In the genomic region with DNA sequence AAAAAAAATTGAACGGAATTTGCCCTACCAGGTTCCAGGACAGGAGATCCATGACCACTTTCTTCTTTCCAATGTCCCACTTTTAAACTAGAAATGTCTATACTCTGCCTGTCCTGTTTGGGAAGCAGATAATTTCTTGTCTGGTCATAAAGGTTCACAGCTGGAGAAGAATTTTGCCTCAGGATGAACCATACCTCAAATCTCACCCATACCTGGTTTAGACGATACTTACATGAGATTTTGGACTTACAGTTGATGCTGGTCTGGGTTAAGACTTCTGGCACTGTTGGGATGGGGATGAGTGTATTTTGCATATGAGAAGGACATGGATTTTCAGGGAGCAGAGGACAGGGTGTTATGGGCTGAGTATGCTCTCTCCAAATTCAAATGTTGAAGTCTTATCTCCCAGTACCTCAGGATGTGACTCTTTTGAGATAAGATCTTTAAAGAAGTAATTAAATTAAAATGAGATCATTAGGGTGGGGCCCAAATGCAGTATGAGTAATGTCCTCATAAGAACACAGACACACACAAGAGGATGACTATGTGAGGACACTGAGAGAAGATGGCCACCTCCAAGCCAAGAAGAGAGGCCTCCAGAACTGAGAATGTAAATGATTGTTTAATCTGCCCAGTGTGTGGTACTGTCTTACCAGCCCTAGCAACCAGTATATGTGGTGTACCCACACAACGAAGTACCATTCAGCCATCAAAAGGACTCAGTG, we compare ENCODE assay signal across 14 cellular contexts. TPM values are rescaled to one million over a fixed set of nuclear protein-coding genes. Genes with fewer than 3 reads are reported as not detected.
DNase-seq lines count a peak whose midpoint lies in the region; ATAC-seq, FAIRE-seq and TF ChIP-seq lines count a peak whose summit lies in the region.
"Not testable (repeated sequence)": the region's sequence is repeated elsewhere in the genome, so short reads cannot be mapped to it uniquely, and the experiment has no call there.
"Had no signal": no experiment of that assay in that cellular context is flagged by ENCODE, and none has a peak within 500 bp of the region (broad histone marks: within the 10 kb centered on the region; RNA-seq: fewer than 3 reads in every experiment).

No MANE protein-coding gene starts in this region.

- not testable (repeated sequence) for H3K4me1 Mint-ChIP-seq in T-helper 17 cell; stimulated activated effector memory CD8-positive, alpha-beta T cell treated with anti-CD3 and anti-CD28 coated beads, Interleukin-12 subunit alpha, Interleukin-12 subunit beta, amount 100 ng/mL, for 72 hours

- H3K27me3 Mint-ChIP-seq in T-helper 17 cell: not testable (repeated sequence)

- FAIRE-seq in A549 (lab: Jason Lieb, UNC): peak; percentile 72

- not testable (repeated sequence) for TF ChIP-seq RAD21 in A549 (conservative IDR thresholded peaks at IDR 0.05 in 1 of 2, IDR thresholded peaks at IDR 0.05 in 1 of 2)

- peak overlapping the region; percentile 15 to 48; a peak in 4 of 6 replicates for H3K27ac ChIP-seq in A549

- not testable (repeated sequence) for H3K9me3 ChIP-seq in A549; T-helper 17 cell (ENCODE audit: control insufficient read depth, low read length, poor library complexity, severe bottlenecking); adipocyte (ENCODE audit: control insufficient read depth, low read length)

- not testable (repeated sequence) for TF ChIP-seq POLR2A in A549 (IDR thresholded peaks at IDR 0.05; ENCODE audit: low read length)

- H3K4me1 ChIP-seq in A549: peaks cover 33% of the 10 kb centered on the region; the same call in 2 of the 3 replicates
- not testable (repeated sequence) for H3K4me1 ChIP-seq in adipocyte (ENCODE audit: control insufficient read depth, insufficient read depth, low read length)

- H3K36me3 ChIP-seq in adipocyte (ENCODE audit: control insufficient read depth, insufficient read depth, low read length, severe bottlenecking): not testable (repeated sequence)

- not testable (repeated sequence) for TF ChIP-seq CTCF in A549 (IDR thresholded peaks at IDR 0.05)

- DNase-seq in A549 (ENCODE audit: low read depth in 1 of 2, low spot score in 1 of 2) (peak; percentile 18 to 40), ELR (ENCODE audit: low read depth) (peak; percentile 86), LoVo (ENCODE audit: low spot score) (peak; percentile 67), adipocyte (ENCODE audit: low read depth) (peak; percentile 18), kidney tubule cell (ENCODE audit: low spot score) (peak; percentile 67)
- not testable (repeated sequence) for DNase-seq in T-helper 17 cell; stimulated activated effector memory CD8-positive, alpha-beta T cell treated with anti-CD3 and anti-CD28 coated beads, Interleukin-12 subunit alpha, Interleukin-12 subunit beta, amount 100 ng/mL, for 72 hours (ENCODE audit: low spot score in 2 of 2)

- peak; percentile 61 to 64; a peak in 5 of 6 replicates for ATAC-seq in A549
- ATAC-seq in T-helper 17 cell: peak; percentile 50
- ATAC-seq in esophagus mucosa: peak; percentile 63
- ATAC-seq in stimulated activated effector memory CD8-positive, alpha-beta T cell treated with anti-CD3 and anti-CD28 coated beads, Interleukin-12 subunit alpha, Interleukin-12 subunit beta, amount 100 ng/mL, for 72 hours: peak; percentile 70

- not testable (repeated sequence) for H3K9me3 Mint-ChIP-seq in stimulated activated effector memory CD8-positive, alpha-beta T cell treated with anti-CD3 and anti-CD28 coated beads, Interleukin-12 subunit alpha, Interleukin-12 subunit beta, amount 100 ng/mL, for 72 hours

- POLR2A ChIA-PET in A549 (lab: Yijun Ruan, JAX): not testable (repeated sequence)

- H3K4me2 ChIP-seq in A549: 0 out of 3 replicates have a peak overlapping the region, but pooled peaks have one; percentile 8

- CTCF ChIA-PET in A549 (lab: Yijun Ruan, JAX): interaction anchor here (1.4 to 3.3 kb wide), 2 partner anchors 9 to 32 kb away, joined by 3 to 9 read pairs; no protein-coding TSS in a partner anchor

- H3K27ac Mint-ChIP-seq in T-helper 17 cell; stimulated activated effector memory CD8-positive, alpha-beta T cell treated with anti-CD3 and anti-CD28 coated beads, Interleukin-12 subunit alpha, Interleukin-12 subunit beta, amount 100 ng/mL, for 72 hours: not testable (repeated sequence)

- not testable (repeated sequence) for H3K4me3 Mint-ChIP-seq in T-helper 17 cell; stimulated activated effector memory CD8-positive, alpha-beta T cell treated with anti-CD3 and anti-CD28 coated beads, Interleukin-12 subunit alpha, Interleukin-12 subunit beta, amount 100 ng/mL, for 72 hours

- not testable (repeated sequence) for H3K36me3 Mint-ChIP-seq in T-helper 17 cell (ENCODE audit: low read depth); stimulated activated effector memory CD8-positive, alpha-beta T cell treated with anti-CD3 and anti-CD28 coated beads, Interleukin-12 subunit alpha, Interleukin-12 subunit beta, amount 100 ng/mL, for 72 hours

- not testable (repeated sequence) for TF ChIP-seq EP300 in A549 (IDR thresholded peaks at IDR 0.05)

- not testable (repeated sequence) for H3K9ac ChIP-seq in adipocyte (ENCODE audit: low read length)

- H3K4me3 ChIP-seq in A549; adipocyte (ENCODE audit: low read length): not testable (repeated sequence)

- 70% methylated on average over 3 of the region's 3 CpGs for WGBS in A549 (ENCODE audit: missing lambda C conversion rate)

- H3K27me3 ChIP-seq in adipocyte (replicated peaks; ENCODE audit: control insufficient read depth, insufficient read depth, low read length): not testable (repeated sequence)

RNA-seq across cellular contexts. Expression of a gene that starts 25.0 kb away (rescaled TPM):
- polyA plus RNA-seq in A549 (2011; rRNA removed) (2.0 and 3.3 TPM in 2 replicates), A549 (2017; fragmentation: RNase III; extraction: RNeasy Plus Mini Kit Qiagen cat#74134 plus additional on column Dnase treatment) (1.9 to 4.3 TPM (median 4.0 TPM) in 3 replicates)
- polyA plus RNA-seq in A549 (2012; cell fraction: cytosol; rRNA removed): 1.0 and 1.2 TPM in 2 replicates
- 0.59 and 1.3 TPM in 2 replicates for polyA plus RNA-seq in A549 (2012; cell fraction: nucleus; rRNA removed)
- polyA minus RNA-seq in A549 (2011; rRNA and poly(A)+ RNA removed): 2.9 and 3.7 TPM in 2 replicates
- total RNA-seq in T-helper 17 cell (not detected), esophagus mucosa (107 TPM)
- total RNA-seq: A673; activated CD4-positive, alpha-beta memory T cell treated with anti-CD3 and anti-CD28 coated beads, Interleukin-2, amount 10 ng/mL, durations not matched to agents 7 days and 5 days; activated naive CD8-positive, alpha-beta T cell treated with anti-CD3 and anti-CD28 coated beads, Interleukin-2, amount 10 ng/mL, durations not matched to agents 7 days and 5 days; H7; hepatocyte; SK-MEL-5 had no signal

RNA-seq across cellular contexts. Expression of a gene that starts 46.6 kb away (rescaled TPM):
- 44.9 and 48.1 TPM in 2 replicates for polyA plus RNA-seq in A549 (2011; rRNA removed)
- polyA plus RNA-seq in A549 (2012; cell fraction: cytosol; rRNA removed): 19.9 and 20.4 TPM in 2 replicates
- polyA plus RNA-seq in A549 (2012; cell fraction: nucleus; rRNA removed): 10.2 and 11.6 TPM in 2 replicates
- 37.9 to 41.7 TPM (median 41.2 TPM) in 3 replicates for polyA plus RNA-seq in A549 (2017; fragmentation: RNase III; extraction: RNeasy Plus Mini Kit Qiagen cat#74134 plus additional on column Dnase treatment)
- polyA minus RNA-seq in A549 (2011; rRNA and poly(A)+ RNA removed): 34.8 and 36.2 TPM in 2 replicates
- 10 to 100 TPM; 26.2 to 27.4 TPM for total RNA-seq in T-helper 17 cell
- total RNA-seq in esophagus mucosa: 25.5 TPM

Comparison
In these comparisons a context has a peak if more than half of its experiments do, and no peak if none do; other contexts are left out.
1. RNA of a gene that starts 25.0 kb away (total RNA-seq): 107 TPM in esophagus mucosa (single experiment); not detected in T-helper 17 cell; every median in the first group is over 100 times any median in the second.
2. Peak in every context shown above with its lines, with median percentiles within 50 percentile points of each other: ATAC-seq.